In genomic region chr14:90388437-90388836, GRCh38 we compare ENCODE assay signal across 12 cellular contexts. TPM values are rescaled to one million over a fixed set of nuclear protein-coding genes. Genes with fewer than 3 reads are reported as not detected.
DNase-seq lines count a peak whose midpoint lies in the region; ATAC-seq and TF ChIP-seq lines count a peak whose summit lies in the region.
"Had no signal": no experiment of that assay in that cellular context is flagged by ENCODE, and none has a peak within 500 bp of the region (broad histone marks: within the 10 kb centered on the region; RNA-seq: fewer than 3 reads in every experiment).

No MANE protein-coding gene starts in this region.

- TF ChIP-seq CTCF in MCF 10A (IDR thresholded peaks at IDR 0.05; ENCODE audit: unreplicated experiment) = no peak
- no peak for TF ChIP-seq CTCF in breast epithelium (IDR thresholded peaks at IDR 0.05)
- no peak for TF ChIP-seq CTCF in fibroblast of pulmonary artery (IDR thresholded peaks at IDR 0.05; ENCODE audit: low read length, missing control alignments)

- H3K36me3 Mint-ChIP-seq in MCF 10A (ENCODE audit: insufficient read depth, unreplicated experiment) = no peaks in the 10 kb centered on the region
- no peaks in the 10 kb centered on the region for H3K36me3 Mint-ChIP-seq in stimulated activated naive B cell treated with anti-CD40 and anti-IgM and Interleukin-4, amounts not matched to agents 10 μg/mL and 1 μg/mL and 100 μg/mL, for 72 hours

- H3K4me1 ChIP-seq in breast epithelium = peaks cover 0 to 3% of the 10 kb centered on the region in 2 donors

- H3K27ac Mint-ChIP-seq in MCF 10A (ENCODE audit: low read depth, unreplicated experiment) = no peak overlapping the region
- peak overlapping the region; percentile 7 for H3K27ac Mint-ChIP-seq in stimulated activated naive B cell treated with anti-CD40 and anti-IgM and Interleukin-4, amounts not matched to agents 10 μg/mL and 1 μg/mL and 100 μg/mL, for 72 hours

- no peak overlapping the region for H3K27ac ChIP-seq in breast epithelium

- DNase-seq in MCF 10A (ENCODE audit: unreplicated experiment) = peak; percentile 80
- no peak for DNase-seq in breast epithelium (ENCODE audit: low spot score in 2 of 2)
- DNase-seq in RPMI8226 = peak; percentile 73
- peak; percentile 75 for DNase-seq in fibroblast of pulmonary artery (ENCODE audit: low read depth)
- no peak for DNase-seq in stimulated activated naive B cell treated with anti-CD40 and anti-IgM and Interleukin-4, amounts not matched to agents 10 μg/mL and 1 μg/mL and 100 μg/mL, for 72 hours
- no peak for DNase-seq in NCI-H446 treated with DMSO at 0.1 percent for 48 hours (lab: John Stamatoyannopoulos, UW)
- DNase-seq: DND-41; NCI-H1417; occipital lobe; stimulated activated naive CD4-positive, alpha-beta T cell had no signal

- POLR2A ChIA-PET in MCF 10A (lab: Yijun Ruan, JAX) = interaction anchor here (0.6 to 1.4 kb wide), 3 partner anchors 8 to 827 kb away, joined by 3 to 7 read pairs (median 3); partner anchors contain the start of gene CALM1

- no peaks in the 10 kb centered on the region for H3K9me3 ChIP-seq in breast epithelium

- ATAC-seq in stimulated activated naive B cell treated with anti-CD40 and anti-IgM and Interleukin-4, amounts not matched to agents 10 μg/mL and 1 μg/mL and 100 μg/mL, for 72 hours (replicated peaks) = no peak
- ATAC-seq in HG02870 (IDR thresholded peaks at IDR 0.05; ENCODE audit: unreplicated experiment) (no peak), GM19395 (IDR thresholded peaks at IDR 0.05; ENCODE audit: unreplicated experiment) (no peak)

- H3K4me3 ChIP-seq in breast epithelium = no peak overlapping the region
- no peak overlapping the region for H3K4me3 ChIP-seq in fibroblast of pulmonary artery (replicated peaks; ENCODE audit: low read depth, low read length)

- intact Hi-C loops in MCF 10A (cut with micrococcal nuclease) = no loop called here
- intact Hi-C loops in breast epithelium (cut with DNase I; ENCODE audit: low total_unique reads) = no loop called here

- TF ChIP-seq POLR2A in breast epithelium (IDR thresholded peaks at IDR 0.05) = no peak

- H3K36me3 ChIP-seq in breast epithelium = no peaks in the 10 kb centered on the region

- H3K9me3 Mint-ChIP-seq in MCF 10A (ENCODE audit: unreplicated experiment) = no peaks in the 10 kb centered on the region
- no peaks in the 10 kb centered on the region for H3K9me3 Mint-ChIP-seq in stimulated activated naive B cell treated with anti-CD40 and anti-IgM and Interleukin-4, amounts not matched to agents 10 μg/mL and 1 μg/mL and 100 μg/mL, for 72 hours

- no peaks in the 10 kb centered on the region for H3K27me3 ChIP-seq in breast epithelium

- H3K4me3 Mint-ChIP-seq in MCF 10A (ENCODE audit: unreplicated experiment) = no peak overlapping the region
- H3K4me3 Mint-ChIP-seq in stimulated activated naive B cell treated with anti-CD40 and anti-IgM and Interleukin-4, amounts not matched to agents 10 μg/mL and 1 μg/mL and 100 μg/mL, for 72 hours = no peak overlapping the region

- CTCF ChIA-PET in MCF 10A (lab: Yijun Ruan, JAX) = interaction anchor here (0.6 to 0.7 kb wide), 2 partner anchors 34 to 1066 kb away, joined by 3 read pairs; no protein-coding TSS in a partner anchor

- H3K4me1 Mint-ChIP-seq in MCF 10A (ENCODE audit: insufficient read depth, unreplicated experiment) = peaks cover 5% of the 10 kb centered on the region
- peaks cover 5 to 7% of the 10 kb centered on the region in 2 donors for H3K4me1 Mint-ChIP-seq in stimulated activated naive B cell treated with anti-CD40 and anti-IgM and Interleukin-4, amounts not matched to agents 10 μg/mL and 1 μg/mL and 100 μg/mL, for 72 hours

- no TSS peak for BruUV-seq in MCF 10A (replicated peaks; lab: Mats Ljungman, UMichigan)

- H3K27me3 Mint-ChIP-seq in MCF 10A (ENCODE audit: insufficient read depth, unreplicated experiment) = no peaks in the 10 kb centered on the region
- peaks cover 0 to 6% of the 10 kb centered on the region in 2 donors for H3K27me3 Mint-ChIP-seq in stimulated activated naive B cell treated with anti-CD40 and anti-IgM and Interleukin-4, amounts not matched to agents 10 μg/mL and 1 μg/mL and 100 μg/mL, for 72 hours

RNA-seq across cellular contexts. Expression of gene CALM1, which starts 8.4 kb away (rescaled TPM):
- total RNA-seq in MCF 10A (2022) = 122 and 140 TPM in 2 replicates
- total RNA-seq in breast epithelium = 100 to 1,000 TPM; 186 to 332 (median 237) TPM

RNA-seq across cellular contexts. Expression of gene NRDE2, which starts 56.7 kb away (rescaled TPM):
- total RNA-seq in MCF 10A (2022) (16.5 and 18.4 TPM in 2 replicates), breast epithelium (10 to 100 TPM in 2 of 3 donors, 1 to 10 TPM in 1; 9.3 to 19.8 (median 19.7) TPM)

Comparison
In these comparisons a context has a peak if more than half of its experiments do, and no peak if none do; other contexts are left out.
1. DNase-seq: peak in MCF 10A (single experiment), RPMI8226 (single experiment) and fibroblast of pulmonary artery (single experiment); none in breast epithelium (0 of 2), stimulated activated naive B cell treated with anti-CD40 and anti-IgM and Interleukin-4, amounts not matched to agents 10 μg/mL and 1 μg/mL and 100 μg/mL, for 72 hours (single experiment) and NCI-H446 treated with DMSO at 0.1 percent for 48 hours (single experiment).